In genomic region chr5:86675311-86675710, GRCh38 we compare ENCODE assay signal across 21 cellular contexts.
DNase-seq lines count a peak whose midpoint lies in the region; ATAC-seq and TF ChIP-seq lines count a peak whose summit lies in the region.
"Had no signal": no experiment of that assay in that cellular context is flagged by ENCODE, and none has a peak within 500 bp of the region (broad histone marks: within the 10 kb centered on the region; RNA-seq: fewer than 3 reads in every experiment).

No MANE protein-coding gene starts in this region.

- H3K27ac Mint-ChIP-seq in activated T-cell treated with anti-CD3 and anti-CD28 coated beads, Interleukin-2, amount 50 U/mL, for 24 hours = no peak overlapping the region
- H3K27ac Mint-ChIP-seq: CD4-positive, alpha-beta memory T cell; IgD-negative memory B cell had no signal

- no peaks in the 10 kb centered on the region for H3K27me3 ChIP-seq in Loucy (ENCODE audit: insufficient read depth, low read length, poor library complexity, severe bottlenecking)

- H3K36me3 ChIP-seq in Loucy (ENCODE audit: insufficient read depth, low read length) = no peaks in the 10 kb centered on the region

- peaks cover 50% of the 10 kb centered on the region for H3K79me2 ChIP-seq in Loucy (ENCODE audit: insufficient read depth, low read length)

- ATAC-seq in HG02885 (IDR thresholded peaks at IDR 0.05; ENCODE audit: poor library complexity, unreplicated experiment) = no peak
- ATAC-seq: HCT116 had no signal

- H3K9me2 ChIP-seq in Loucy (replicated peaks; ENCODE audit: low read depth, low read length) = no peaks in the 10 kb centered on the region

- H3K4me3 ChIP-seq in Loucy (ENCODE audit: low read length, poor library complexity, severe bottlenecking) = no peak overlapping the region
- H3K4me3 ChIP-seq: SK-N-MC had no signal

- H3K9me3 Mint-ChIP-seq in activated T-cell treated with anti-CD3 and anti-CD28 coated beads, Interleukin-2, amount 50 U/mL, for 24 hours = no peaks in the 10 kb centered on the region
- H3K9me3 Mint-ChIP-seq: CD4-positive, alpha-beta memory T cell; IgD-negative memory B cell had no signal

- H3F3A ChIP-seq in Loucy (ENCODE audit: low read depth) = no peaks in the 10 kb centered on the region

- H4K20me1 ChIP-seq in Loucy (ENCODE audit: insufficient read depth, low read length, poor library complexity, severe bottlenecking) = no peaks in the 10 kb centered on the region

- no peaks in the 10 kb centered on the region for H3K4me1 Mint-ChIP-seq in activated T-cell treated with anti-CD3 and anti-CD28 coated beads, Interleukin-2, amount 50 U/mL, for 24 hours (ENCODE audit: low read depth)
- H3K4me1 Mint-ChIP-seq: CD4-positive, alpha-beta memory T cell; IgD-negative memory B cell had no signal

- no peaks in the 10 kb centered on the region for H3K9me3 ChIP-seq in Loucy (ENCODE audit: insufficient read depth, low read depth, low read length)

- no peak overlapping the region for H3K4me3 Mint-ChIP-seq in activated T-cell treated with anti-CD3 and anti-CD28 coated beads, Interleukin-2, amount 50 U/mL, for 24 hours
- H3K4me3 Mint-ChIP-seq: CD4-positive, alpha-beta memory T cell; IgD-negative memory B cell had no signal

- no peaks in the 10 kb centered on the region for H3K36me3 Mint-ChIP-seq in activated T-cell treated with anti-CD3 and anti-CD28 coated beads, Interleukin-2, amount 50 U/mL, for 24 hours (ENCODE audit: low read depth)
- H3K36me3 Mint-ChIP-seq: CD4-positive, alpha-beta memory T cell; IgD-negative memory B cell had no signal

- peaks cover 11% of the 10 kb centered on the region for H3K27me3 Mint-ChIP-seq in activated T-cell treated with anti-CD3 and anti-CD28 coated beads, Interleukin-2, amount 50 U/mL, for 24 hours
- H3K27me3 Mint-ChIP-seq: IgD-negative memory B cell had no signal

- H3K4me2 ChIP-seq in Loucy (ENCODE audit: low read depth, low read length, poor library complexity, severe bottlenecking) = peak overlapping the region; percentile 35
- H3K4me2 ChIP-seq: KMS-11 had no signal

- DNase-seq in D341Med (ENCODE audit: low spot score) (peak; percentile 71), NCI-H82 treated with DMSO at 0.1 percent for 48 hours (lab: John Stamatoyannopoulos, UW; ENCODE audit: unreplicated experiment) (peak; percentile 79), cerebellar cortex (ENCODE audit: low spot score) (peak; percentile 15), midbrain (lab: John Stamatoyannopoulos, UW) (no peak)
- no peak for DNase-seq in activated T-cell treated with anti-CD3 and anti-CD28 coated beads, Interleukin-2, amount 50 U/mL, for 24 hours
- DNase-seq: AML-193; C1 segment of cervical spinal cord; CD4-positive, alpha-beta memory T cell; COR-L47; DMS153; GOT3; NCI-H1092; NCI-H1417 treated with DMSO at 0.1 percent for 48 hours; NCI-H187; SIG-M5 had no signal

- no peak for TF ChIP-seq CTCF in Loucy (conservative IDR thresholded peaks at IDR 0.05; ENCODE audit: low read length)

- peaks cover 49% of the 10 kb centered on the region for H3K4me1 ChIP-seq in Loucy (ENCODE audit: insufficient read depth, low read length, poor library complexity, severe bottlenecking)

- H2AFZ ChIP-seq in Loucy (ENCODE audit: low read length) = no peak overlapping the region

- no peak overlapping the region for H3K9ac ChIP-seq in Loucy (ENCODE audit: low read depth, low read length, poor library complexity, severe bottlenecking)
- H3K9ac ChIP-seq: KMS-11 had no signal

Comparison
In these comparisons a context has a peak if more than half of its experiments do, and no peak if none do; other contexts are left out.
1. DNase-seq: peak in D341Med (single experiment), NCI-H82 treated with DMSO at 0.1 percent for 48 hours (single experiment) and cerebellar cortex (single experiment); none in activated T-cell treated with anti-CD3 and anti-CD28 coated beads, Interleukin-2, amount 50 U/mL, for 24 hours (single experiment) and midbrain (single experiment).